Comparison of ENCODE assay signal across 21 cellular contexts in the genomic region with DNA sequence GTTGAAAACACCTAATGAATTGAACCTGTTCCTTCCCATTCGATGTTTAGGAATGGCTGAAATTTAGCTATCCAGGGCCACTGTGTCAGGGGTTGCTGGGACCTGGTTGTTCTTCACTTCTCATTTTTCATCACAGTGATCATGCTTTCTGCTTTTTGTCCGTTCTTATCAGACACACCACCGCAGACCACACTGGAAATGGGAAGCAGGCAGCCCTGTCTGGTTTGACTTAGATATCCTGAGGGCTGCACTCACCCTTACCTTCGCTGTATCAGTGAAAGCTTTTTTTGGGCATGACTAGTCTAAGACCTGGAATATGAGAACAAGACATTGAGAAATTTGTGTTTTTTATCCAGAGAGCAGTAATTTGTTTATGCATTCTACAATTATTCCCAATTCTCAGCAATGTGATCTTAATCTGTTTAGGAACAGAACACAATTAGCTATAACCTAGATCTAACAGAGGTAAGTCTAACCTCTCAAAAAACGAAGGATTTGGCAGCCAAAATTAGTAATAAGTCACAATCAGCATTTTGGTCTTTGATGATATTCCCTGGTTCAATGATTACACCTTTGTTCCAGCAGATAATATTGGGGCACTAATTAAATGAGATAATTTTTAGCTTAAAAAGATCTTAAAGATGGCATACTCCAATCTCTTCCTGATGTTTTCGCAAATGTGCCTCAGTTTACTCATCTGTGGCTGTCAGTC.
DNase-seq lines count a peak whose midpoint lies in the region; ATAC-seq and TF ChIP-seq lines count a peak whose summit lies in the region.
"Had no signal": no experiment of that assay in that cellular context is flagged by ENCODE, and none has a peak within 500 bp of the region (broad histone marks: within the 10 kb centered on the region; RNA-seq: fewer than 3 reads in every experiment).

No MANE protein-coding gene starts in this region.

- intact Hi-C loops in IMR-90 (cut with micrococcal nuclease): no loop called here

- no peak overlapping the region for H3K18ac ChIP-seq in IMR-90 (ENCODE audit: low read depth, low read length)

- no peak overlapping the region for H4K5ac ChIP-seq in IMR-90 (ENCODE audit: low read depth, low read length)

- dilution Hi-C loops in IMR-90 (cut with HindIII; ENCODE audit: low sequenced_read_pairs, unreplicated experiment): no loop called here

- no peak overlapping the region for H4K8ac ChIP-seq in IMR-90 (ENCODE audit: low read depth in 2 of 2, low read length in 2 of 2)

- H2AK9ac ChIP-seq in IMR-90 (replicated peaks; ENCODE audit: low read depth, low read length, poor library complexity): peak overlapping the region; percentile 3

- WGBS in IMR-90 (ENCODE audit: extremely low coverage in 2 of 2, insufficient read length in 1 of 2), 2 experiments: no CpG with 5 or more reads among the region's 6 CpGs

- TF ChIP-seq CTCF in IMR-90 (conservative IDR thresholded peaks at IDR 0.05; ENCODE audit: low read depth, low read length) (no peak), GM13976 (IDR thresholded peaks at IDR 0.05; ENCODE audit: borderline replicate concordance, control extremely low read depth, extremely low read depth, insufficient read depth, missing control alignments) (no peak), osteoblast (IDR thresholded peaks at IDR 0.05; ENCODE audit: extremely low read depth, low read depth, low read length) (no peak)

- TF ChIP-seq POLR2A in IMR-90 (IDR thresholded peaks at IDR 0.05; ENCODE audit: low read depth, low read length): no peak
- no peak for TF ChIP-seq POLR2A in erythroblast (IDR thresholded peaks at IDR 0.05; ENCODE audit: low read length)

- DNase-seq in CMK (ENCODE audit: low read depth) (peak; percentile 76), IMR-90 (no peak), OCI-M1 (lab: John Stamatoyannopoulos, UW) (peak; percentile 93), erythroblast (lab: John Stamatoyannopoulos, UW) (peak; percentile 76 to 94), GM13976 (ENCODE audit: low spot score) (no peak), osteoblast (ENCODE audit: insufficient read length, low spot score, missing footprints) (no peak)
- no peak for DNase-seq in activated T-cell treated with anti-CD3 and anti-CD28 coated beads, Interleukin-2, amount 50 U/mL, for 1 hour
- DNase-seq: activated B cell treated with CpG ODN at 0.5 μM for 24 hours; activated naive CD4-positive, alpha-beta T cell treated with anti-CD3 and anti-CD28 coated beads, Interleukin-2, amount 50 U/mL, for 16 hours; cortex of kidney; gastrocnemius medialis; left ventricle myocardium inferior; NCI-H1092 treated with DMSO at 0.1 percent for 48 hours; NCI-H2029 treated with DMSO at 0.1 percent for 48 hours; NCI-H446; PC-9; posterior cingulate gyrus; SHP77; sigmoid colon; T-helper 2 cell had no signal

- no peaks in the 10 kb centered on the region for H3K79me2 ChIP-seq in osteoblast (ENCODE audit: insufficient read depth, low read length)

- no peak overlapping the region for H2BK120ac ChIP-seq in IMR-90 (ENCODE audit: low read depth, low read length)

- BruUV-seq in IMR-90 (replicated peaks; lab: Mats Ljungman, UMichigan): no TSS peak

- CTCF ChIA-PET in IMR-90 (lab: Yijun Ruan, JAX): interaction anchor here (0.6 kb wide), 1 partner anchor 1595 kb away, joined by 3 read pairs; no protein-coding TSS in a partner anchor

- H3K36me3 ChIP-seq in IMR-90 (ENCODE audit: control insufficient read depth, insufficient read depth, low read length) (no peaks in the 10 kb centered on the region), osteoblast (ENCODE audit: insufficient read depth, low read length) (no peaks in the 10 kb centered on the region)
- H3K36me3 ChIP-seq: gastrocnemius medialis, left ventricle myocardium inferior, sigmoid colon had no signal

- no peak for ATAC-seq in IMR-90 (ENCODE audit: low read depth)
- no peak for ATAC-seq in HG03354 (IDR thresholded peaks at IDR 0.05; ENCODE audit: poor library complexity, severe bottlenecking, unreplicated experiment)
- ATAC-seq: gastrocnemius medialis had no signal

- H2AFZ ChIP-seq in IMR-90 (replicated peaks; ENCODE audit: low read length, poor library complexity): no peak overlapping the region
- H2AFZ ChIP-seq in osteoblast (ENCODE audit: low read length): no peak overlapping the region
- H2AFZ ChIP-seq: PC-9 had no signal

- H3K27me3 ChIP-seq in IMR-90 (ENCODE audit: control insufficient read depth, insufficient read depth, low read length): no peaks in the 10 kb centered on the region
- no peaks in the 10 kb centered on the region for H3K27me3 ChIP-seq in osteoblast (ENCODE audit: insufficient read depth, low read length)
- H3K27me3 ChIP-seq: gastrocnemius medialis, sigmoid colon had no signal

- no peak overlapping the region for H2BK20ac ChIP-seq in IMR-90 (ENCODE audit: low read depth, low read length)

- H3K4me2 ChIP-seq in IMR-90 (ENCODE audit: low read depth, low read length) (no peak overlapping the region), osteoblast (ENCODE audit: insufficient read depth, low read length) (no peak overlapping the region)
- H3K4me2 ChIP-seq: PC-9 had no signal

- H3K9ac ChIP-seq in IMR-90 (ENCODE audit: low read depth, low read length): no peak overlapping the region

- H3K14ac ChIP-seq in IMR-90 (replicated peaks; ENCODE audit: low read depth, low read length): no peak overlapping the region

- in situ Hi-C loops in IMR-90 (cut with MboI; ENCODE audit: low sequenced_read_pairs): no loop called here
- in situ Hi-C loops in GM13976 (cut with MboI; ENCODE audit: low sequenced_read_pairs, unreplicated experiment): no loop called here

- H4K20me1 ChIP-seq in IMR-90 (ENCODE audit: insufficient read depth, low read length) (no peaks in the 10 kb centered on the region), osteoblast (ENCODE audit: insufficient read depth, low read length) (no peaks in the 10 kb centered on the region)

- H3K9me1 ChIP-seq in IMR-90 (ENCODE audit: insufficient read depth, low read length): no peaks in the 10 kb centered on the region

- H3K9me3 ChIP-seq in IMR-90 (ENCODE audit: control insufficient read depth, insufficient read depth, low read length) (no peaks in the 10 kb centered on the region), osteoblast (ENCODE audit: low read depth, low read length) (no peaks in the 10 kb centered on the region)
- H3K9me3 ChIP-seq: gastrocnemius medialis, sigmoid colon had no signal

- H3K27ac ChIP-seq in IMR-90 (ENCODE audit: insufficient read depth, low read length) (no peak overlapping the region), osteoblast (ENCODE audit: low read depth, low read length) (no peak overlapping the region)
- H3K27ac ChIP-seq: gastrocnemius medialis, left ventricle myocardium inferior, PC-9, sigmoid colon had no signal

- H3K4me3 ChIP-seq in IMR-90 (ENCODE audit: insufficient read depth, low read depth, low read length) (no peak overlapping the region), osteoblast (ENCODE audit: insufficient read depth, low read length) (no peak overlapping the region)
- H3K4me3 ChIP-seq: gastrocnemius medialis, left ventricle myocardium inferior, PC-9, sigmoid colon had no signal

- H2BK15ac ChIP-seq in IMR-90 (ENCODE audit: low read depth, low read length): no peak overlapping the region

- H4K91ac ChIP-seq in IMR-90 (ENCODE audit: insufficient read depth, low read depth, low read length): no peak overlapping the region

- POLR2A ChIA-PET in IMR-90 (lab: Charles Lee; ENCODE audit: unreplicated experiment): no interaction called here

- TF ChIP-seq RAD21 in IMR-90 (IDR thresholded peaks at IDR 0.05; ENCODE audit: low read length): no peak

- no peak overlapping the region for H3K56ac ChIP-seq in IMR-90 (ENCODE audit: extremely low read depth, insufficient read depth, low read length)

- H3K4me1 ChIP-seq in IMR-90 (ENCODE audit: control insufficient read depth, insufficient read depth, low read length) (no peaks in the 10 kb centered on the region), osteoblast (ENCODE audit: insufficient read depth, low read length) (no peaks in the 10 kb centered on the region)
- H3K4me1 ChIP-seq: gastrocnemius medialis, sigmoid colon had no signal

- H3K23ac ChIP-seq in IMR-90 (ENCODE audit: low read depth, low read length): no peak overlapping the region

- H3K79me1 ChIP-seq in IMR-90 (ENCODE audit: low read depth in 1 of 2, low read length in 2 of 2): no peaks in the 10 kb centered on the region

- H2BK5ac ChIP-seq in IMR-90 (ENCODE audit: low read depth, low read length, poor library complexity, severe bottlenecking): no peak overlapping the region

- no peak overlapping the region for H3K4ac ChIP-seq in IMR-90 (ENCODE audit: low read depth, low read length)

- H2AK5ac ChIP-seq in IMR-90 (ENCODE audit: low read depth, low read length): no peak overlapping the region

TF ChIP-seq in IMR-90, 13 proteins besides CTCF, POLR2A, EP300 and RAD21 (continues in another document):
- TF ChIP-seq CEBPB (IDR thresholded peaks at IDR 0.05; ENCODE audit: low read depth, low read length): no peak
- no peak for TF ChIP-seq MAFK (IDR thresholded peaks at IDR 0.05; ENCODE audit: low read depth, low read length)
- TF ChIP-seq RCOR1 (IDR thresholded peaks at IDR 0.05; ENCODE audit: insufficient replicate concordance, low read length): no peak
- TF ChIP-seq FOS (IDR thresholded peaks at IDR 0.05; ENCODE audit: low read depth, low read length): no peak
- TF ChIP-seq MXI1 (IDR thresholded peaks at IDR 0.05; ENCODE audit: borderline replicate concordance, low read depth, low read length): no peak
- TF ChIP-seq, protein P1, sequence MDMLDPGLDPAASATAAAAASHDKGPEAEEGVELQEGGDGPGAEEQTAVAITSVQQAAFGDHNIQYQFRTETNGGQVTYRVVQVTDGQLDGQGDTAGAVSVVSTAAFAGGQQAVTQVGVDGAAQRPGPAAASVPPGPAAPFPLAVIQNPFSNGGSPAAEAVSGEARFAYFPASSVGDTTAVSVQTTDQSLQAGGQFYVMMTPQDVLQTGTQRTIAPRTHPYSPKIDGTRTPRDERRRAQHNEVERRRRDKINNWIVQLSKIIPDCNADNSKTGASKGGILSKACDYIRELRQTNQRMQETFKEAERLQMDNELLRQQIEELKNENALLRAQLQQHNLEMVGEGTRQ (IDR thresholded peaks at IDR 0.05; ENCODE audit: low read depth, low read length): no peak
- TF ChIP-seq SMC3 (IDR thresholded peaks at IDR 0.05; ENCODE audit: low read depth, low read length): no peak
- no peak for TF ChIP-seq RFX5 (IDR thresholded peaks at IDR 0.05; ENCODE audit: low read depth, low read length)
- TF ChIP-seq CHD1 (IDR thresholded peaks at IDR 0.05; ENCODE audit: low read depth, low read length): no peak
- TF ChIP-seq BHLHE40 (IDR thresholded peaks at IDR 0.05; ENCODE audit: low read depth, low read length): no peak

Comparison
In these comparisons a context has a peak if more than half of its experiments do, and no peak if none do; other contexts are left out.
1. DNase-seq: peak in CMK (single experiment), OCI-M1 (single experiment) and erythroblast (2 of 2); none in IMR-90 (single experiment), GM13976 (single experiment), osteoblast (single experiment) and activated T-cell treated with anti-CD3 and anti-CD28 coated beads, Interleukin-2, amount 50 U/mL, for 1 hour (single experiment).